1 cellular context compared by ENCODE assay signal in the genomic region with DNA sequence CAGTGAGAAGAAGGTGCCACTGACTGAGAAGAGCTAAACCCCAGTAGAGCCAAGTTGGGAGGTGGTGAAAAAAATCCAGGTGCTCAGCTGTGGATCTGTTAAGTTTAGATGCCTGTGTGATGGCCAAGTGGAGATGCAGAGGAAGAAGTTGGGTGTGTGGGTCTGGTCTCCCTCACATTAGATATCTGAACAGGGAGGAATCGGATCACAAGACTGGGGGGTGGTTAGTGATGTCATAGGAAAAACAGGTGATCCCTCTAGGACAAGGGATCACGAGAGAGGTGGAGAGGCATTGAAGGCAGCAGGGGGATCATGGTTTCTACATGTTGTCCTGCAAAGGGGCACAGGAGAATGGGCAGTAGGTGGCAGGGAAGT.
TF ChIP-seq lines count a peak whose summit lies in the region.

No MANE protein-coding gene starts in this region.

TF ChIP-seq in H1, 55 proteins besides CTCF, POLR2A, EP300 and RAD21:
- TF ChIP-seq NANOG (IDR thresholded peaks at IDR 0.05; ENCODE audit: insufficient read depth, low read depth, low read length, poor library complexity, severe bottlenecking) (no peak), BRCA1 (IDR thresholded peaks at IDR 0.05; ENCODE audit: low read depth, low read length) (no peak), CBX8 (IDR thresholded peaks at IDR 0.05; ENCODE audit: borderline replicate concordance, low read depth, low read length) (no peak), SUZ12 (IDR thresholded peaks at IDR 0.05; ENCODE audit: low read length) (no peak), EZH2 (IDR thresholded peaks at IDR 0.05; ENCODE audit: low read depth, low read length, severe bottlenecking) (no peak), CBX5 (IDR thresholded peaks at IDR 0.05; ENCODE audit: low read depth, low read length) (no peak), SAP30 (IDR thresholded peaks at IDR 0.05; ENCODE audit: insufficient read depth, insufficient replicate concordance, low read length) (no peak), GABPA (IDR thresholded peaks at IDR 0.05; ENCODE audit: borderline replicate concordance, insufficient read depth, low read length) (no peak), CTBP2 (IDR thresholded peaks at IDR 0.05; ENCODE audit: borderline replicate concordance, insufficient read depth, insufficient read length, low read length) (no peak), BACH1 (IDR thresholded peaks at IDR 0.05; ENCODE audit: low read length) (no peak), ASH2L (IDR thresholded peaks at IDR 0.05; ENCODE audit: low read length) (no peak), KDM1A (IDR thresholded peaks at IDR 0.05; ENCODE audit: borderline replicate concordance, low read length) (no peak), PHF8 (conservative IDR thresholded peaks at IDR 0.05; ENCODE audit: low read depth, low read length) (no peak)
- TF ChIP-seq, protein P1, sequence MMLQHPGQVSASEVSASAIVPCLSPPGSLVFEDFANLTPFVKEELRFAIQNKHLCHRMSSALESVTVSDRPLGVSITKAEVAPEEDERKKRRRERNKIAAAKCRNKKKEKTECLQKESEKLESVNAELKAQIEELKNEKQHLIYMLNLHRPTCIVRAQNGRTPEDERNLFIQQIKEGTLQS (IDR thresholded peaks at IDR 0.05; ENCODE audit: insufficient read depth, low read depth, low read length) = no peak
